7 cellular contexts compared by ENCODE assay signal in the genomic region with DNA sequence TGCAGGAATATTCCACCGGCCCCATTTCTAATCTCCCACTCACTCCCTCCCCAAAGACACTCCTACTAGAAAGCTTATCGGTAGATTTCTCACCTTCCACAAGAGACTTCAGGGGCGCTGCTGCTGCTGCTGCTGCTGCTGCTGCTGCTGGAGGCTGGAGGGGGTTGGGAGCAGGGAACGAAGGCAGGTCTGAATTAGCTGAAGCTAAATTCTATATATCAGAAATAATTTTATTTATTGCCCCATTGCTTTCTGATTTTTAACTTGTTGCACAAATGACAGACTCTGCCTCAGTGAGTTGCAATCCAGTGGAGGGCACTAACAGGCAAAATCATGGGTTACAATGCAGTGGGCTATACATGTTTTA. TPM values are rescaled to one million over a fixed set of nuclear protein-coding genes. Genes with fewer than 3 reads are reported as not detected.
DNase-seq lines count a peak whose midpoint lies in the region; ATAC-seq, FAIRE-seq and TF ChIP-seq lines count a peak whose summit lies in the region.

No MANE protein-coding gene starts in this region.

- H3K27ac ChIP-seq in GM12878 (ENCODE audit: control insufficient read depth, insufficient read depth) = no peak overlapping the region

- no TSS peak for BruUV-seq in GM12878 (replicated peaks; lab: Mats Ljungman, UMichigan)

- SMC1A ChIA-PET in GM12878 (lab: Charles Lee; ENCODE audit: uncharacterized antibody, unreplicated experiment) = interaction anchor here (0.9 kb wide), 1 partner anchor 204 kb away, joined by 3 read pairs; no protein-coding TSS in a partner anchor

- H3K4me3 ChIP-seq in GM12878 = peak overlapping the region; percentile 59

- WGBS in GM12878 (ENCODE audit: insufficient coverage, insufficient replicate concordance, low lambda C conversion rate, missing lambda C conversion rate) = 11% methylated on average over 4 of the region's 4 CpGs

- peaks cover 13% of the 10 kb centered on the region for H3K4me1 ChIP-seq in GM12878 (ENCODE audit: control insufficient read depth, insufficient read depth, low read length)

- no peak for TF ChIP-seq EP300 in GM12878 (IDR thresholded peaks at IDR 0.05; ENCODE audit: borderline replicate concordance in 1 of 2, control insufficient read depth in 1 of 2, low read depth in 2 of 2, low read length in 2 of 2)

- H3K4me2 ChIP-seq in GM12878 (ENCODE audit: control insufficient read depth, insufficient read depth) = peak overlapping the region; percentile 86

- no peak for TF ChIP-seq POLR2A in GM12878 (IDR thresholded peaks at IDR 0.05; ENCODE audit: low read depth, low read length)

- CTCF ChIA-PET in GM12878 (lab: Yijun Ruan, JAX) = interaction anchor here (0.6 to 1.0 kb wide), 2 partner anchors 245 to 262 kb away, joined by 3 to 4 read pairs; no protein-coding TSS in a partner anchor

- H4K20me1 ChIP-seq in GM12878 (ENCODE audit: control insufficient read depth, insufficient read depth) = no peaks in the 10 kb centered on the region

- no peaks in the 10 kb centered on the region for H3K79me2 ChIP-seq in GM12878 (ENCODE audit: control insufficient read depth, insufficient read depth, low read length)

- in situ Hi-C loops in GM13977 (cut with MboI; ENCODE audit: low pct_unique_long_range_greater_than_20kb, low sequenced_read_pairs, unreplicated experiment) = no loop called here
- in situ Hi-C loops in GM12878 (cut with MboI) = no loop called here

- DNase-seq in GM13977 (ENCODE audit: low spot score) (peak; percentile 38), NCI-H2227 treated with DMSO at 0.1 percent for 48 hours (lab: John Stamatoyannopoulos, UW) (peak; percentile 82), GM12878 (ENCODE audit: low read depth, low spot score) (no peak), islet precursor cell (peak; percentile 63), NCI-H774 (lab: John Stamatoyannopoulos, UW) (no peak)
- DNase-seq in stimulated activated naive CD8-positive, alpha-beta T cell treated with anti-CD3 and anti-CD28 coated beads, Interleukin-15, Interleukin-2, amounts not matched to agents 100 U/mL and 50 U/mL, for 24 hours = peak; percentile 10

- peak; percentile 14 for ATAC-seq in HG02678 (IDR thresholded peaks at IDR 0.05; ENCODE audit: unreplicated experiment)
- peak; percentile 45 for ATAC-seq in GM12878
- ATAC-seq in stimulated activated naive CD8-positive, alpha-beta T cell treated with anti-CD3 and anti-CD28 coated beads, Interleukin-15, Interleukin-2, amounts not matched to agents 100 U/mL and 50 U/mL, for 24 hours = no peak

- H3K27me3 ChIP-seq in GM12878 (replicated peaks in 1 of 2; ENCODE audit: control insufficient read depth in 2 of 2, insufficient read depth in 2 of 2, low read length in 1 of 2) = no peaks in the 10 kb centered on the region

- H3K9ac ChIP-seq in GM12878 (ENCODE audit: control insufficient read depth, insufficient read depth, low read length) = peak overlapping the region; percentile 4; the same call in 1 of the 2 replicates

- RAD21 ChIA-PET in GM12878 (lab: Charles Lee; ENCODE audit: unreplicated experiment) = no interaction called here

- no peaks in the 10 kb centered on the region for H3K9me3 ChIP-seq in GM12878 (replicated peaks; ENCODE audit: control insufficient read depth, insufficient read depth, low read length)

- no peak for TF ChIP-seq RAD21 in GM12878 (IDR thresholded peaks at IDR 0.05; ENCODE audit: insufficient read depth, low read depth, low read length)

- H2AFZ ChIP-seq in GM12878 (ENCODE audit: control insufficient read depth, low read depth, low read length) = peak overlapping the region; percentile 89

- no peak for TF ChIP-seq CTCF in GM13977 (IDR thresholded peaks at IDR 0.05; ENCODE audit: extremely low read depth, insufficient read depth, missing control alignments)
- 0 out of 6 replicates have a peak, but pooled peaks of 1 of the 3 experiments have one; percentile 13 for TF ChIP-seq CTCF in GM12878 (IDR thresholded peaks at IDR 0.05 in 2 of 3, conservative IDR thresholded peaks at IDR 0.05 in 1 of 3; ENCODE audit: control insufficient read depth in 2 of 3, extremely low read depth in 1 of 3, insufficient read depth in 1 of 3, low read depth in 3 of 3, low read length in 3 of 3)

- FAIRE-seq in GM12878 (lab: Jason Lieb, UNC) = no peak

- POLR2A ChIA-PET in GM12878 (lab: Charles Lee) = interaction anchor here (1.0 to 1.3 kb wide), 2 partner anchors 14 to 148 kb away, joined by 3 to 4 read pairs; no protein-coding TSS in a partner anchor

- intact Hi-C loops in GM12878 (cut with micrococcal nuclease; ENCODE audit: unreplicated experiment) = no loop called here

- H3K36me3 ChIP-seq in GM12878 (ENCODE audit: control insufficient read depth in 2 of 2, insufficient read depth in 2 of 2, low read length in 1 of 2) = no peaks in the 10 kb centered on the region

TF ChIP-seq in GM12878, 131 proteins besides CTCF, POLR2A, EP300 and RAD21:
- TF ChIP-seq SRF (IDR thresholded peaks at IDR 0.05; ENCODE audit: low read depth in 2 of 2, low read length in 2 of 2) (no peak), TCF3 (IDR thresholded peaks at IDR 0.05; ENCODE audit: borderline replicate concordance, insufficient read depth, low read depth, low read length) (no peak), GATAD2B (conservative IDR thresholded peaks at IDR 0.05; ENCODE audit: low read depth) (no peak), GABPA (IDR thresholded peaks at IDR 0.05; ENCODE audit: low read depth) (no peak), MYC (IDR thresholded peaks at IDR 0.05; ENCODE audit: insufficient read depth, insufficient read length, insufficient replicate concordance, low read length, severe bottlenecking) (no peak), SMARCA5 (IDR thresholded peaks at IDR 0.05) (no peak)
- TF ChIP-seq, protein P1, sequence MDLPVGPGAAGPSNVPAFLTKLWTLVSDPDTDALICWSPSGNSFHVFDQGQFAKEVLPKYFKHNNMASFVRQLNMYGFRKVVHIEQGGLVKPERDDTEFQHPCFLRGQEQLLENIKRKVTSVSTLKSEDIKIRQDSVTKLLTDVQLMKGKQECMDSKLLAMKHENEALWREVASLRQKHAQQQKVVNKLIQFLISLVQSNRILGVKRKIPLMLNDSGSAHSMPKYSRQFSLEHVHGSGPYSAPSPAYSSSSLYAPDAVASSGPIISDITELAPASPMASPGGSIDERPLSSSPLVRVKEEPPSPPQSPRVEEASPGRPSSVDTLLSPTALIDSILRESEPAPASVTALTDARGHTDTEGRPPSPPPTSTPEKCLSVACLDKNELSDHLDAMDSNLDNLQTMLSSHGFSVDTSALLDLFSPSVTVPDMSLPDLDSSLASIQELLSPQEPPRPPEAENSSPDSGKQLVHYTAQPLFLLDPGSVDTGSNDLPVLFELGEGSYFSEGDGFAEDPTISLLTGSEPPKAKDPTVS (IDR thresholded peaks at IDR 0.05; ENCODE audit: low read depth, low read length) = no peak
TF ChIP-seq in GM12878: peak in this region for 0.

RNA-seq across cellular contexts. Expression of a gene that starts 25.8 kb away (rescaled TPM):
- total RNA-seq in GM12878 (2013; cell fraction: nucleolus; rRNA removed) = 0.19 TPM in 1 of 2 replicates, not detected in the other
- total RNA-seq in GM12878 (2014; rRNA removed) (0.11 TPM in 1 of 2 replicates, not detected in the other), GM12878 (2014; rRNA removed; fragmentation: Illumina TruSeq; extraction: Trizol) (0.09 and 0.31 TPM in 2 replicates), GM12878 (2021) (0.13 and 0.26 TPM in 2 replicates)
- not detected for polyA plus RNA-seq in GM12878 (2011; ENCODE audit: low read depth)
- polyA plus RNA-seq in GM12878 (2011; rRNA removed) (0.07 and 0.12 TPM in 2 replicates), GM12878 (2014; fragmentation: Illumina TruSeq; extraction: Trizol) (0.04 TPM in 1 of 2 replicates, not detected in the other), GM12878 (2014; fragmentation: Nextera tagmentation; extraction: Ambion mirVana) (not detected), GM12878 (2014; rRNA removed) (0.01 and 0.42 TPM in 2 replicates), GM12878 (2016; fragmentation: Nextera tagmentation; extraction: Ambion mirVana) (under 1 TPM; 0.20 to 0.33 TPM)
- 0.13 and 0.23 TPM in 2 replicates for polyA plus RNA-seq in GM12878 (2011; cell fraction: cytosol; rRNA removed)
- 0.12 and 0.15 TPM in 2 replicates for polyA plus RNA-seq in GM12878 (2011; cell fraction: nucleus; rRNA removed)
- 0.08 and 0.11 TPM in 2 replicates for polyA plus RNA-seq in GM12878 (2012)
- 0.22 and 0.93 TPM in 2 replicates for polyA minus RNA-seq in GM12878 (2011; rRNA and poly(A)+ RNA removed)
- not detected in 2 replicates for polyA minus RNA-seq in GM12878 (2011; cell fraction: cytosol; rRNA and poly(A)+ RNA removed)
- polyA minus RNA-seq in GM12878 (2011; cell fraction: nucleus; rRNA and poly(A)+ RNA removed) = not detected in 2 replicates

Comparison
In these comparisons a context has a peak if more than half of its experiments do, and no peak if none do; other contexts are left out.
1. DNase-seq: peak in GM13977 (single experiment), NCI-H2227 treated with DMSO at 0.1 percent for 48 hours (single experiment), islet precursor cell (single experiment) and stimulated activated naive CD8-positive, alpha-beta T cell treated with anti-CD3 and anti-CD28 coated beads, Interleukin-15, Interleukin-2, amounts not matched to agents 100 U/mL and 50 U/mL, for 24 hours (single experiment); none in GM12878 (single experiment) and NCI-H774 (single experiment).